Comparison of ENCODE assay signal across 27 cellular contexts in the genomic region with DNA sequence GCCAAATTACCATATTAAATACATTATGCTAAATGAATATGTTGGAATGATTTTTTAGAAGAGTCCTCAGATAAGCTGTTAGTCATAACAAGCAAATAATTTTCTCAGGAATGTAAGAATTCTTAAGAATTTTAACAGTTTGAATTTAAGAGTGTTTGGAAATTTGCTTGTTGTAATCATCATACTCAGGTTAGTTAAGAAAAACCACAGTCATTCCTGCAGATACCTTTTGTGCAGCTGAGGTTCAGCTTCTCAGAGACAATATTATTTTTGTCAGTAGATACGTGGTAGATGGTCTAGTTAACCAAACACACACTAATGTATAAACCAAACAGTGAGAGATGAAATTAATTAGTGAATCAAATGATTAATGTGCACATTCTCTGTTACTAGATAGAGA. TPM values are rescaled to one million over a fixed set of nuclear protein-coding genes. Genes with fewer than 3 reads are reported as not detected.
DNase-seq lines count a peak whose midpoint lies in the region; ATAC-seq and TF ChIP-seq lines count a peak whose summit lies in the region.
"Had no signal": no experiment of that assay in that cellular context is flagged by ENCODE, and none has a peak within 500 bp of the region (broad histone marks: within the 10 kb centered on the region; RNA-seq: fewer than 3 reads in every experiment).

No MANE protein-coding gene starts in this region.

- H3K4me1 Mint-ChIP-seq in CD8-positive, alpha-beta memory T cell, result peaks cover 54 to 86% (median 85%) of the 10 kb centered on the region in 3 donors
- H3K4me1 Mint-ChIP-seq in activated naive CD8-positive, alpha-beta T cell treated with anti-CD3 and anti-CD28 coated beads for 36 hours, result peaks cover 54% of the 10 kb centered on the region

- H3K27me3 ChIP-seq in CD8-positive, alpha-beta memory T cell (ENCODE audit: insufficient read depth, low read length, poor library complexity, severe bottlenecking), result no peaks in the 10 kb centered on the region
- no peaks in the 10 kb centered on the region for H3K27me3 ChIP-seq in osteoblast (ENCODE audit: insufficient read depth, low read length)
- H3K27me3 ChIP-seq: tibial artery had no signal

- H3K9me3 ChIP-seq in CD8-positive, alpha-beta memory T cell (ENCODE audit: low read length), result no peaks in the 10 kb centered on the region
- H3K9me3 ChIP-seq in osteoblast (ENCODE audit: low read depth, low read length), result no peaks in the 10 kb centered on the region
- H3K9me3 ChIP-seq: Caco-2, lower lobe of right lung, mucosa of descending colon, tibial artery had no signal

- peaks cover 98% of the 10 kb centered on the region for H3K79me2 ChIP-seq in osteoblast (ENCODE audit: insufficient read depth, low read length)

- H3K9me3 Mint-ChIP-seq in CD8-positive, alpha-beta memory T cell, result no peaks in the 10 kb centered on the region
- peaks cover 1% of the 10 kb centered on the region for H3K9me3 Mint-ChIP-seq in activated naive CD8-positive, alpha-beta T cell treated with anti-CD3 and anti-CD28 coated beads for 36 hours
- H3K9me3 Mint-ChIP-seq: activated B cell treated with CpG ODN at 0.5 μM for 24 hours; stimulated activated naive CD8-positive, alpha-beta T cell treated with anti-CD3 and anti-CD28 coated beads, Interleukin-15, amount 100 ng/mL, for 72 hours had no signal

- peak overlapping the region in 7 of 8 donors; percentile 43 to 69 (median 54) for H3K27ac Mint-ChIP-seq in CD8-positive, alpha-beta memory T cell
- H3K27ac Mint-ChIP-seq in activated naive CD8-positive, alpha-beta T cell treated with anti-CD3 and anti-CD28 coated beads for 36 hours, result no peak overlapping the region
- H3K27ac Mint-ChIP-seq: activated B cell treated with CpG ODN at 0.5 μM for 24 hours; nephron progenitor cell; stimulated activated naive CD8-positive, alpha-beta T cell treated with anti-CD3 and anti-CD28 coated beads, Interleukin-15, amount 100 ng/mL, for 72 hours had no signal

- DNase-seq in CD8-positive, alpha-beta memory T cell, result no peak
- DNase-seq in GM03348 (ENCODE audit: low spot score) (peak; percentile 34), osteoblast (ENCODE audit: insufficient read length, low spot score, missing footprints) (peak; percentile 36), DMS53 treated with DMSO at 0.1 percent for 48 hours (lab: John Stamatoyannopoulos, UW; ENCODE audit: unreplicated experiment) (no peak)
- no peak for DNase-seq in activated naive CD8-positive, alpha-beta T cell treated with anti-CD3 and anti-CD28 coated beads for 36 hours
- DNase-seq: activated B cell treated with CpG ODN at 0.5 μM for 24 hours; activated CD4-positive, alpha-beta T cell treated with anti-CD3 and anti-CD28 coated beads, Interleukin-2, amount 50 U/mL, for 48 hours; Caco-2; caudate nucleus; dermis blood vessel endothelial cell; kidney; lower lobe of right lung; MM.1S; mucosa of descending colon; NCI-H1436 treated with DMSO at 0.1 percent for 48 hours; NCI-H2107; NCI-H446 treated with DMSO at 0.1 percent for 48 hours; nephron progenitor cell; OCI-M1; stimulated activated naive CD8-positive, alpha-beta T cell treated with anti-CD3 and anti-CD28 coated beads, Interleukin-15, amount 100 ng/mL, for 72 hours; T-helper 9 cell; tibial artery had no signal

- no peak overlapping the region for H2AFZ ChIP-seq in osteoblast (ENCODE audit: low read length)

- H3K27me3 Mint-ChIP-seq in CD8-positive, alpha-beta memory T cell, result no peaks in the 10 kb centered on the region
- no peaks in the 10 kb centered on the region for H3K27me3 Mint-ChIP-seq in activated naive CD8-positive, alpha-beta T cell treated with anti-CD3 and anti-CD28 coated beads for 36 hours
- H3K27me3 Mint-ChIP-seq: activated B cell treated with CpG ODN at 0.5 μM for 24 hours; stimulated activated naive CD8-positive, alpha-beta T cell treated with anti-CD3 and anti-CD28 coated beads, Interleukin-15, amount 100 ng/mL, for 72 hours had no signal

- H4K20me1 ChIP-seq in osteoblast (ENCODE audit: insufficient read depth, low read length), result peaks cover 47% of the 10 kb centered on the region

- H3K4me3 ChIP-seq in CD8-positive, alpha-beta memory T cell (ENCODE audit: low read length), result no peak overlapping the region
- H3K4me3 ChIP-seq in osteoblast (ENCODE audit: insufficient read depth, low read length), result no peak overlapping the region
- H3K4me3 ChIP-seq: K562, lower lobe of right lung, mucosa of descending colon, tibial artery had no signal

- H3K27ac ChIP-seq in CD8-positive, alpha-beta memory T cell (ENCODE audit: low read depth, low read length), result no peak overlapping the region
- no peak overlapping the region for H3K27ac ChIP-seq in osteoblast (ENCODE audit: low read depth, low read length)
- H3K27ac ChIP-seq: lower lobe of right lung, tibial artery had no signal

- no peak for ATAC-seq in GM18519 (IDR thresholded peaks at IDR 0.05; ENCODE audit: low FRiP score, unreplicated experiment)
- no peak for ATAC-seq in HG03045 (IDR thresholded peaks at IDR 0.05; ENCODE audit: unreplicated experiment)
- ATAC-seq: K562; lower lobe of right lung; mucosa of descending colon; Right ventricle myocardium inferior; sciatic nerve; stimulated activated naive CD8-positive, alpha-beta T cell treated with anti-CD3 and anti-CD28 coated beads, Interleukin-15, amount 100 ng/mL, for 72 hours had no signal

- POLR2A ChIA-PET in CD8-positive, alpha-beta memory T cell (lab: Charles Lee), result interaction anchor here (0.6 kb wide), 1 partner anchor 8 kb away, joined by 4 read pairs; no protein-coding TSS in a partner anchor

- CTCF ChIA-PET in CD8-positive, alpha-beta memory T cell (lab: Charles Lee), result interaction anchor here (1.2 to 2.1 kb wide), 6 partner anchors 10 to 192 kb away, joined by 3 to 7 read pairs (median 5); partner anchors contain the start of gene WNK1

- no peak overlapping the region for H3K4me2 ChIP-seq in osteoblast (ENCODE audit: insufficient read depth, low read length)

- no peak for TF ChIP-seq CTCF in osteoblast (IDR thresholded peaks at IDR 0.05; ENCODE audit: extremely low read depth, low read depth, low read length)

- peak overlapping the region in 5 of 7 donors; percentile 4 to 55 (median 29) for H3K4me3 Mint-ChIP-seq in CD8-positive, alpha-beta memory T cell
- H3K4me3 Mint-ChIP-seq in activated naive CD8-positive, alpha-beta T cell treated with anti-CD3 and anti-CD28 coated beads for 36 hours, result peak overlapping the region; percentile 13
- H3K4me3 Mint-ChIP-seq: activated B cell treated with CpG ODN at 0.5 μM for 24 hours; nephron progenitor cell; stimulated activated naive CD8-positive, alpha-beta T cell treated with anti-CD3 and anti-CD28 coated beads, Interleukin-15, amount 100 ng/mL, for 72 hours had no signal

- peaks cover 35% of the 10 kb centered on the region for H3K4me1 ChIP-seq in CD8-positive, alpha-beta memory T cell (ENCODE audit: insufficient read depth, low read length)
- H3K4me1 ChIP-seq in osteoblast (ENCODE audit: insufficient read depth, low read length), result peaks cover 6% of the 10 kb centered on the region

- no peaks in the 10 kb centered on the region for H3K36me3 ChIP-seq in CD8-positive, alpha-beta memory T cell (ENCODE audit: insufficient read depth, low read length)
- H3K36me3 ChIP-seq in osteoblast (ENCODE audit: insufficient read depth, low read length), result peaks cover 3% of the 10 kb centered on the region
- H3K36me3 ChIP-seq: tibial artery had no signal

- peaks cover 2 to 39% (median 4%) of the 10 kb centered on the region in 3 donors for H3K36me3 Mint-ChIP-seq in CD8-positive, alpha-beta memory T cell
- H3K36me3 Mint-ChIP-seq in activated naive CD8-positive, alpha-beta T cell treated with anti-CD3 and anti-CD28 coated beads for 36 hours, result peaks cover 43% of the 10 kb centered on the region

RNA-seq across cellular contexts. Expression of gene WNK1, which starts 8.9 kb away (rescaled TPM):
- total RNA-seq in CD8-positive, alpha-beta memory T cell, result 100 to 1,000 TPM; 174 to 176 TPM
- polyA plus RNA-seq in CD8-positive, alpha-beta memory T cell, result 47.4 TPM
- 100 to 1,000 TPM; 117 to 118 TPM for total RNA-seq in activated naive CD8-positive, alpha-beta T cell treated with anti-CD3 and anti-CD28 coated beads for 36 hours
- 110 and 127 TPM in 2 replicates for total RNA-seq in osteoblast

Comparison
In these comparisons a context has a peak if more than half of its experiments do, and no peak if none do; other contexts are left out.
1. DNase-seq: peak in GM03348 (single experiment) and osteoblast (single experiment); none in CD8-positive, alpha-beta memory T cell (0 of 5), activated naive CD8-positive, alpha-beta T cell treated with anti-CD3 and anti-CD28 coated beads for 36 hours (single experiment) and DMS53 treated with DMSO at 0.1 percent for 48 hours (single experiment).